In the genomic region with DNA sequence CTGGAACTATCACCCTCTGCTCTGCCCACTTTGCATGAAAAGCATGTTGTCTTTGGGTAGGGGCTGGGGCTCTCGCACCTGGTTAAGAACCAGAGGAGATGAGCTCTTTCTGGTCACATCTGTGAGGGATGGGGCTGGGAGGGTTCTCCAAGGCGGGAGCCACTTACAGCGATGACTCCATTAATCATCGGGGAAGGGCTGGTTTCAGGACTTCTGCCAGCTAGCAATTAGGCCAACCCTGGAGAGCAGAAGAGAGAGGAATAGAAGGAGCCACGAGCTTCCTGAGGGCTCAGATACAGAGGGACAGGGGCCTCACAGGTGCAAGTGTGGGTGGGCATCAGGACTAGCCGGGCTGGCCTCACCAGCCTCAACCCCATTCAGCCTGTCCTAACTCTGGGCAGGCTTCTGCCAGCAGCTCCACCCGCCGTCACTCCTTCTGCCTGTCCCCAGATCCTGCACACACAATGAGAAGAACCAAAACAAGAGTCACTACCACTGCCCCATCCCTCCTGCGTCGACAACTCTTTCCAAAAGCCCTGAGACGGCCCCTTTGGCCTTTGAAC, we compare ENCODE assay signal across 12 cellular contexts. TPM values are rescaled to one million over a fixed set of nuclear protein-coding genes. Genes with fewer than 3 reads are reported as not detected.
DNase-seq lines count a peak whose midpoint lies in the region; ATAC-seq, FAIRE-seq and TF ChIP-seq lines count a peak whose summit lies in the region.
"Had no signal": no experiment of that assay in that cellular context is flagged by ENCODE, and none has a peak within 500 bp of the region (broad histone marks: within the 10 kb centered on the region; RNA-seq: fewer than 3 reads in every experiment).

No MANE protein-coding gene starts in this region.

- H3K27me3 ChIP-seq in astrocyte (ENCODE audit: insufficient read depth, low read length), result no peaks in the 10 kb centered on the region

- H3K79me2 ChIP-seq in astrocyte (ENCODE audit: insufficient read depth, low read length), result no peaks in the 10 kb centered on the region

- H3K27ac Mint-ChIP-seq in astrocyte (ENCODE audit: unreplicated experiment) (peak overlapping the region; percentile 73), type B pancreatic cell (peak overlapping the region; percentile 55)
- H3K27ac Mint-ChIP-seq: activated CD8-positive, alpha-beta T cell treated with anti-CD3 and anti-CD28 coated beads for 36 hours had no signal

- no peaks in the 10 kb centered on the region for H4K20me1 ChIP-seq in astrocyte (ENCODE audit: insufficient read depth, low read length)

- DNase-seq in activated CD4-positive, CD25-positive, alpha-beta regulatory T cell treated with anti-CD3 and anti-CD28 coated beads, Interleukin-2, amount 50 U/mL, for 72 hours, result peak; percentile 15
- DNase-seq in activated CD4-positive, CD25-positive, alpha-beta regulatory T cell (lab: John Stamatoyannopoulos, UW), result no peak
- DNase-seq in astrocyte (ENCODE audit: low read depth), result peak; percentile 34
- DNase-seq in left colon, result peak; percentile 3 to 27
- DNase-seq in type B pancreatic cell (ENCODE audit: extremely low spot score, unreplicated experiment), result no peak
- DNase-seq in HT-29 (ENCODE audit: low spot score), result no peak
- DNase-seq in NCI-H2196 (lab: John Stamatoyannopoulos, UW; ENCODE audit: unreplicated experiment), result no peak
- DNase-seq: activated CD8-positive, alpha-beta T cell treated with anti-CD3 and anti-CD28 coated beads for 36 hours; AML-193; retina had no signal

- H3K36me3 Mint-ChIP-seq in astrocyte (ENCODE audit: low read depth, unreplicated experiment) (peaks cover 3% of the 10 kb centered on the region), type B pancreatic cell (no peaks in the 10 kb centered on the region)

- H3K4me1 ChIP-seq in astrocyte (ENCODE audit: insufficient read depth, low read length), result peaks cover 22% of the 10 kb centered on the region

- no peak overlapping the region for H2AFZ ChIP-seq in astrocyte (ENCODE audit: low read depth, low read length)

- TF ChIP-seq CTCF in astrocyte (IDR thresholded peaks at IDR 0.05; ENCODE audit: insufficient read depth, low read depth, low read length), result no peak
- TF ChIP-seq CTCF in type B pancreatic cell (conservative IDR thresholded peaks at IDR 0.05), result no peak

- no peaks in the 10 kb centered on the region for H3K9me3 Mint-ChIP-seq in astrocyte (ENCODE audit: unreplicated experiment)
- no peaks in the 10 kb centered on the region for H3K9me3 Mint-ChIP-seq in type B pancreatic cell
- H3K9me3 Mint-ChIP-seq: activated CD8-positive, alpha-beta T cell treated with anti-CD3 and anti-CD28 coated beads for 36 hours had no signal

- H3K4me3 ChIP-seq in astrocyte (ENCODE audit: insufficient read depth, low read depth, low read length), result no peak overlapping the region

- no peak overlapping the region for H3K4me2 ChIP-seq in astrocyte (ENCODE audit: low read length)

- intact Hi-C loops in left colon (cut with DNase I, micrococcal nuclease), result no loop called here

- H3K4me3 Mint-ChIP-seq in astrocyte (ENCODE audit: unreplicated experiment) (no peak overlapping the region), type B pancreatic cell (no peak overlapping the region)
- H3K4me3 Mint-ChIP-seq: activated CD8-positive, alpha-beta T cell treated with anti-CD3 and anti-CD28 coated beads for 36 hours had no signal

- H3K4me1 Mint-ChIP-seq in astrocyte (ENCODE audit: low read depth, unreplicated experiment) (peaks cover 21% of the 10 kb centered on the region), type B pancreatic cell (ENCODE audit: unreplicated experiment) (peaks cover 24% of the 10 kb centered on the region)

- H3K9ac ChIP-seq in astrocyte (ENCODE audit: low read length), result no peak overlapping the region

- no peaks in the 10 kb centered on the region for H3K36me3 ChIP-seq in astrocyte (ENCODE audit: insufficient read depth, low read length)

- no peak for FAIRE-seq in astrocyte (lab: Jason Lieb, UNC)
- FAIRE-seq: bronchial epithelial cell had no signal

- H3K27ac ChIP-seq in astrocyte (ENCODE audit: low read depth, low read length), result no peak overlapping the region

- peak; percentile 21 for ATAC-seq in left colon
- no peak for ATAC-seq in HG02840 (IDR thresholded peaks at IDR 0.05; ENCODE audit: low FRiP score, unreplicated experiment)
- ATAC-seq: activated CD8-positive, alpha-beta T cell treated with anti-CD3 and anti-CD28 coated beads for 36 hours had no signal

- H3K9me3 ChIP-seq in astrocyte (ENCODE audit: insufficient read depth, low read depth, low read length), result no peaks in the 10 kb centered on the region

- peaks cover 14% of the 10 kb centered on the region for H3K27me3 Mint-ChIP-seq in astrocyte (ENCODE audit: low read depth, unreplicated experiment)
- no peaks in the 10 kb centered on the region for H3K27me3 Mint-ChIP-seq in type B pancreatic cell
- H3K27me3 Mint-ChIP-seq: activated CD8-positive, alpha-beta T cell treated with anti-CD3 and anti-CD28 coated beads for 36 hours had no signal

RNA-seq across cellular contexts. Expression of gene AQP1, which starts 8.4 kb away (rescaled TPM):
- total RNA-seq in astrocyte, result 6.7 and 10.0 TPM in 2 replicates
- total RNA-seq in left colon, result 10 to 100 TPM; 27.6 to 45.5 TPM
- total RNA-seq in type B pancreatic cell (ENCODE audit: low replicate concordance), result 1.7 and 6.0 TPM in 2 replicates
- total RNA-seq in HT-29 (2014; rRNA removed; shearing (Covaris generic)), result 8.2 and 9.8 TPM in 2 replicates

RNA-seq across cellular contexts. Expression of gene GHRHR, which starts 43.7 kb away (rescaled TPM):
- total RNA-seq in astrocyte (not detected in 2 replicates), left colon (not detected), type B pancreatic cell (ENCODE audit: low replicate concordance) (not detected in 2 replicates)
- total RNA-seq in HT-29 (2014; rRNA removed; shearing (Covaris generic)), result not detected in 2 replicates
- total RNA-seq: activated CD8-positive, alpha-beta T cell treated with anti-CD3 and anti-CD28 coated beads for 36 hours; bronchial epithelial cell had no signal

Comparison
In these comparisons a context has a peak if more than half of its experiments do, and no peak if none do; other contexts are left out.
1. DNase-seq: peak in activated CD4-positive, CD25-positive, alpha-beta regulatory T cell treated with anti-CD3 and anti-CD28 coated beads, Interleukin-2, amount 50 U/mL, for 72 hours (single experiment), astrocyte (single experiment) and left colon (2 of 2); none in activated CD4-positive, CD25-positive, alpha-beta regulatory T cell (0 of 4), type B pancreatic cell (single experiment), HT-29 (single experiment) and NCI-H2196 (single experiment).